Comparison of ENCODE assay signal across 19 cellular contexts in genomic region chr20:12395404-12396159, GRCh38.
DNase-seq lines count a peak whose midpoint lies in the region; ATAC-seq, FAIRE-seq and TF ChIP-seq lines count a peak whose summit lies in the region.
"Had no signal": no experiment of that assay in that cellular context is flagged by ENCODE, and none has a peak within 500 bp of the region (broad histone marks: within the 10 kb centered on the region; RNA-seq: fewer than 3 reads in every experiment).

No MANE protein-coding gene starts in this region.

- H4K5ac ChIP-seq in mesendoderm (ENCODE audit: low read length), result no peak overlapping the region

- TF ChIP-seq CTCF in HepG2 (CRISPR knock-in tag; IDR thresholded peaks at IDR 0.05) (no peak), right lobe of liver (IDR thresholded peaks at IDR 0.05) (no peak), upper lobe of right lung (IDR thresholded peaks at IDR 0.05) (no peak), brain microvascular endothelial cell (IDR thresholded peaks at IDR 0.05; ENCODE audit: low read depth, low read length, missing control alignments) (no peak)

- no peaks in the 10 kb centered on the region for H3K79me1 ChIP-seq in mesendoderm (ENCODE audit: low read length)

- WGBS in HepG2 (ENCODE audit: low lambda C conversion rate), result 7% methylated on average over 5 of the region's 5 CpGs
- WGBS in right lobe of liver (ENCODE audit: insufficient coverage, low coverage, low lambda C conversion rate, missing lambda C conversion rate), result 60% methylated on average over 5 of the region's 5 CpGs
- no CpG with 5 or more reads among the region's 5 CpGs for WGBS in mesendoderm (ENCODE audit: extremely low coverage, insufficient coverage, low lambda C conversion rate)

- H2AFZ ChIP-seq in HepG2 (ENCODE audit: low read length), result no peak overlapping the region

- H3K36me3 ChIP-seq in HepG2 (replicated peaks in 1 of 2; ENCODE audit: control insufficient read depth in 1 of 2, insufficient read depth in 2 of 2, low read length in 2 of 2) (no peaks in the 10 kb centered on the region), right lobe of liver (no peaks in the 10 kb centered on the region), mesendoderm (ENCODE audit: control insufficient read depth, insufficient read depth, low read length) (no peaks in the 10 kb centered on the region), upper lobe of right lung (no peaks in the 10 kb centered on the region), brain microvascular endothelial cell (replicated peaks) (no peaks in the 10 kb centered on the region)
- H3K36me3 ChIP-seq: BE2C had no signal

- ATAC-seq in HepG2, result no peak
- no peak for ATAC-seq in right lobe of liver
- ATAC-seq in esophagus mucosa, result peak; percentile 22
- ATAC-seq in upper lobe of right lung, result peak; percentile 48
- ATAC-seq: GM12878 had no signal

- H3K4ac ChIP-seq in mesendoderm (ENCODE audit: low read depth, low read length), result no peak overlapping the region

- no peak overlapping the region for H2BK5ac ChIP-seq in mesendoderm (ENCODE audit: low read length)

- intact Hi-C loops in HepG2 (cut with micrococcal nuclease; ENCODE audit: unreplicated experiment), result no loop called here
- intact Hi-C loops in right lobe of liver (cut with DNase I), result no loop called here
- intact Hi-C loops in upper lobe of right lung (cut with DNase I), result no loop called here

- H3K4me1 ChIP-seq in HepG2 (ENCODE audit: insufficient read depth, low read length) (no peaks in the 10 kb centered on the region), right lobe of liver (no peaks in the 10 kb centered on the region), mesendoderm (ENCODE audit: control insufficient read depth, low read depth, low read length) (peaks cover 4% of the 10 kb centered on the region), upper lobe of right lung (no peaks in the 10 kb centered on the region)
- H3K4me1 ChIP-seq: BE2C had no signal

- H3K79me2 ChIP-seq in HepG2 (ENCODE audit: insufficient read depth, low read length) (no peaks in the 10 kb centered on the region), mesendoderm (ENCODE audit: control insufficient read depth, insufficient read depth, low read length) (no peaks in the 10 kb centered on the region)

- TF ChIP-seq RAD21 in HepG2 (CRISPR knock-in tag; IDR thresholded peaks at IDR 0.05), result no peak

- no peak for DNase-seq in HepG2 (ENCODE audit: low spot score)
- DNase-seq in right lobe of liver, result no peak
- DNase-seq in mesendoderm, result peak; percentile 27
- no peak for DNase-seq in upper lobe of right lung
- DNase-seq in brain microvascular endothelial cell, result no peak
- DNase-seq in NCI-H2196 (lab: John Stamatoyannopoulos, UW; ENCODE audit: unreplicated experiment), result no peak
- no peak for DNase-seq in activated CD8-positive, alpha-beta memory T cell treated with anti-CD3 and anti-CD28 coated beads, Interleukin-2, amount 50 U/mL, for 4 hours
- DNase-seq: CD4-positive, CD25-positive, alpha-beta regulatory T cell; COR-L47; EL; Kasumi-1; NCI-H1092; NK-92 treated with Interleukin-12 subunit alpha and Interleukin-12 subunit beta, amount 100 ng/mL, for 24 hours had no signal

- BruUV-seq in HepG2 (replicated peaks; lab: Mats Ljungman, UMichigan), result no TSS peak

- H3K23ac ChIP-seq in mesendoderm (ENCODE audit: low read length), result no peak overlapping the region

- no peak overlapping the region for H3K9ac ChIP-seq in HepG2 (ENCODE audit: insufficient read depth, low read depth, low read length)
- H3K9ac ChIP-seq in mesendoderm (ENCODE audit: low read length), result no peak overlapping the region

- no peak for TF ChIP-seq EP300 in HepG2 (IDR thresholded peaks at IDR 0.05; ENCODE audit: low read depth in 2 of 2, low read length in 2 of 2)
- no peak for TF ChIP-seq EP300 in HepG2 (CRISPR knock-in tag; IDR thresholded peaks at IDR 0.05; ENCODE audit: borderline replicate concordance)

- H2BK120ac ChIP-seq in mesendoderm (ENCODE audit: low read depth, low read length), result no peak overlapping the region

- no peak overlapping the region for H3K56ac ChIP-seq in mesendoderm (ENCODE audit: low read length)

- H3K4me2 ChIP-seq in HepG2 (ENCODE audit: low read depth, low read length), result no peak overlapping the region
- no peak overlapping the region for H3K4me2 ChIP-seq in mesendoderm (ENCODE audit: low read length)

- no peak overlapping the region for H4K8ac ChIP-seq in mesendoderm (ENCODE audit: low read depth, low read length)

- H3K27me3 ChIP-seq in HepG2 (ENCODE audit: control insufficient read depth in 1 of 2, insufficient read depth in 2 of 2, low read length in 2 of 2), result no peaks in the 10 kb centered on the region
- H3K27me3 ChIP-seq in right lobe of liver, result no peaks in the 10 kb centered on the region
- H3K27me3 ChIP-seq in mesendoderm (ENCODE audit: insufficient read depth, low read length, poor library complexity), result no peaks in the 10 kb centered on the region
- no peaks in the 10 kb centered on the region for H3K27me3 ChIP-seq in upper lobe of right lung
- H3K27me3 ChIP-seq in brain microvascular endothelial cell (replicated peaks), result no peaks in the 10 kb centered on the region
- H3K27me3 ChIP-seq: BE2C had no signal

- no peak overlapping the region for H3K18ac ChIP-seq in mesendoderm (ENCODE audit: low read length)

- POLR2A ChIA-PET in HepG2 (lab: Yijun Ruan, JAX), result no interaction called here

- H2BK15ac ChIP-seq in mesendoderm (replicated peaks; ENCODE audit: low read depth), result peak overlapping the region; percentile 92

- TF ChIP-seq POLR2A in HepG2 (IDR thresholded peaks at IDR 0.05; ENCODE audit: insufficient read depth in 1 of 2, low read depth in 2 of 2, low read length in 2 of 2), result no peak
- TF ChIP-seq POLR2A in right lobe of liver (IDR thresholded peaks at IDR 0.05), result no peak

- no peak overlapping the region for H3K27ac ChIP-seq in HepG2 (ENCODE audit: extremely low read length, insufficient read depth, low read length)
- no peak overlapping the region for H3K27ac ChIP-seq in right lobe of liver
- no peak overlapping the region for H3K27ac ChIP-seq in mesendoderm (ENCODE audit: low read depth, low read length)
- H3K27ac ChIP-seq in upper lobe of right lung, result no peak overlapping the region
- H3K27ac ChIP-seq in brain microvascular endothelial cell, result no peak overlapping the region
- H3K27ac ChIP-seq: 22Rv1, SK-N-MC had no signal

- H2AK5ac ChIP-seq in mesendoderm (ENCODE audit: low read length), result no peak overlapping the region

- in situ Hi-C loops in HepG2 (cut with HindIII; ENCODE audit: extremely low pct_ligation_motif_present, low pct_unique_long_range_greater_than_20kb), result no loop called here
- in situ Hi-C loops in brain microvascular endothelial cell (cut with HindIII; ENCODE audit: low pct_ligation_motif_present, low sequenced_read_pairs), result no loop called here

- no peak for FAIRE-seq in HepG2 (lab: Jason Lieb, UNC)
- FAIRE-seq: GM12878, H1 had no signal

- H3K9me3 ChIP-seq in HepG2 (ENCODE audit: low read length) (no peaks in the 10 kb centered on the region), right lobe of liver (no peaks in the 10 kb centered on the region), upper lobe of right lung (no peaks in the 10 kb centered on the region)
- H3K9me3 ChIP-seq: BE2C had no signal

- H3K4me3 ChIP-seq in HepG2 (replicated peaks in 1 of 3; ENCODE audit: insufficient read depth in 1 of 3, low read depth in 2 of 3, low read length in 3 of 3) (no peak overlapping the region), right lobe of liver (no peak overlapping the region), mesendoderm (ENCODE audit: low read length) (no peak overlapping the region), upper lobe of right lung (no peak overlapping the region), brain microvascular endothelial cell (ENCODE audit: low read depth, low read length) (no peak overlapping the region)
- H3K4me3 ChIP-seq: GM12878, SK-N-MC had no signal

- CTCF ChIA-PET in HepG2 (lab: Yijun Ruan, JAX; ENCODE audit: low intra/inter-chr PET ratio, low total read pairs), result no interaction called here

- no peaks in the 10 kb centered on the region for H4K20me1 ChIP-seq in HepG2 (ENCODE audit: insufficient read depth, low read length)

TF ChIP-seq in HepG2, 621 proteins besides CTCF, POLR2A, EP300 and RAD21 (continues in another document):
- no peak for TF ChIP-seq DPF2 (CRISPR knock-in tag; IDR thresholded peaks at IDR 0.05; ENCODE audit: borderline replicate concordance, low read depth)
- TF ChIP-seq MAFF (IDR thresholded peaks at IDR 0.05; ENCODE audit: low read depth, low read length), result peak; percentile 91
- TF ChIP-seq NFAT5 (CRISPR knock-in tag; IDR thresholded peaks at IDR 0.05), result no peak
- TF ChIP-seq NFYB (CRISPR knock-in tag; IDR thresholded peaks at IDR 0.05), result no peak

Comparison
In these comparisons a context has a peak if more than half of its experiments do, and no peak if none do; other contexts are left out.
1. ATAC-seq: peak in esophagus mucosa (single experiment) and upper lobe of right lung (single experiment); none in HepG2 (single experiment) and right lobe of liver (0 of 4).